8 cellular contexts compared by ENCODE assay signal in genomic region chr17:8382052-8382879, GRCh38. TPM values are rescaled to one million over a fixed set of nuclear protein-coding genes. Genes with fewer than 3 reads are reported as not detected.
DNase-seq lines count a peak whose midpoint lies in the region; ATAC-seq, FAIRE-seq and TF ChIP-seq lines count a peak whose summit lies in the region.

No MANE protein-coding gene starts in this region.

- H3K4me1 Mint-ChIP-seq in activated naive CD4-positive, alpha-beta T cell treated with anti-CD3 and anti-CD28 coated beads, Interleukin-2, amount 10 ng/mL, durations not matched to agents 7 days and 5 days: peaks cover 72% of the 10 kb centered on the region

- H3K27me3 Mint-ChIP-seq in activated naive CD4-positive, alpha-beta T cell treated with anti-CD3 and anti-CD28 coated beads, Interleukin-2, amount 10 ng/mL, durations not matched to agents 7 days and 5 days: no peaks in the 10 kb centered on the region

- H3K27ac ChIP-seq in keratinocyte (ENCODE audit: control insufficient read depth, insufficient read depth, low read length) (peak overlapping the region; percentile 50), thymus (ENCODE audit: low read depth) (peak overlapping the region; percentile 60)

- H3K4me1 ChIP-seq in keratinocyte (ENCODE audit: control insufficient read depth, extremely low read depth, insufficient read depth, low read length) (peaks cover 39% of the 10 kb centered on the region), thymus (ENCODE audit: control insufficient read depth, insufficient read depth, low read length) (peaks cover 18% of the 10 kb centered on the region)

- H3K4me3 Mint-ChIP-seq in activated naive CD4-positive, alpha-beta T cell treated with anti-CD3 and anti-CD28 coated beads, Interleukin-2, amount 10 ng/mL, durations not matched to agents 7 days and 5 days: peak overlapping the region; percentile 87

- peak overlapping the region; percentile 79 for H3K9ac ChIP-seq in keratinocyte (ENCODE audit: control insufficient read depth, extremely low read depth, insufficient read depth, low read length)

- peak overlapping the region; percentile 79 for H3K4me2 ChIP-seq in keratinocyte (ENCODE audit: control insufficient read depth, extremely low read depth, insufficient read depth, low read depth, low read length)

- peaks cover 18% of the 10 kb centered on the region for H4K20me1 ChIP-seq in keratinocyte (ENCODE audit: control insufficient read depth, extremely low read depth, insufficient read depth, low read length)

- dilution Hi-C loops in keratinocyte (cut with MboI; ENCODE audit: extremely low pct_ligation_motif_present, low sequenced_read_pairs): no loop called here

- H3K79me2 ChIP-seq in keratinocyte (ENCODE audit: control insufficient read depth, insufficient read depth, low read length): peaks cover 44% of the 10 kb centered on the region

- peaks cover 23 to 35% of the 10 kb centered on the region in 2 experiments for H3K36me3 ChIP-seq in keratinocyte (ENCODE audit: control insufficient read depth in 2 of 2, extremely low read depth in 1 of 2, insufficient read depth in 2 of 2, low read length in 2 of 2)
- H3K36me3 ChIP-seq in thymus (ENCODE audit: control insufficient read depth, insufficient read depth): peaks cover 31% of the 10 kb centered on the region

- no peaks in the 10 kb centered on the region for H3K27me3 ChIP-seq in keratinocyte (ENCODE audit: control insufficient read depth, extremely low read depth, insufficient read depth, low read length)
- H3K27me3 ChIP-seq in thymus (ENCODE audit: control insufficient read depth, insufficient read depth): no peaks in the 10 kb centered on the region

- H3K9me3 Mint-ChIP-seq in activated naive CD4-positive, alpha-beta T cell treated with anti-CD3 and anti-CD28 coated beads, Interleukin-2, amount 10 ng/mL, durations not matched to agents 7 days and 5 days: no peaks in the 10 kb centered on the region
- no peaks in the 10 kb centered on the region for H3K9me3 Mint-ChIP-seq in activated naive CD4-positive, alpha-beta T cell treated with anti-CD3 and anti-CD28 coated beads, Interleukin-2, amount 50 U/mL, for 72 hours

- FAIRE-seq in keratinocyte (lab: Jason Lieb, UNC): no peak

- CTCF ChIA-PET in activated naive CD4-positive, alpha-beta T cell treated with anti-CD3 and anti-CD28 coated beads, Interleukin-2, amount 10 ng/mL, durations not matched to agents 7 days and 5 days (lab: Charles Lee): interaction anchor here (0.6 to 0.7 kb wide), 2 partner anchors 11 to 28 kb away, joined by 3 read pairs; no protein-coding TSS in a partner anchor

- ATAC-seq in activated naive CD4-positive, alpha-beta T cell treated with anti-CD3 and anti-CD28 coated beads, Interleukin-2, amount 50 U/mL, for 72 hours: no peak
- ATAC-seq in left lobe of liver: no peak

- no peaks in the 10 kb centered on the region for H3K9me3 ChIP-seq in keratinocyte (ENCODE audit: control insufficient read depth, low read depth, low read length)
- no peaks in the 10 kb centered on the region for H3K9me3 ChIP-seq in thymus (ENCODE audit: control insufficient read depth)

- 24% methylated on average over 27 of the region's 27 CpGs for WGBS in thymus

- no peak for TF ChIP-seq CTCF in keratinocyte (optimal IDR thresholded peaks at IDR 0.05 in 1 of 3, IDR thresholded peaks at IDR 0.05 in 1 of 3, conservative IDR thresholded peaks at IDR 0.05 in 1 of 3; ENCODE audit: extremely low read depth in 1 of 3, insufficient read depth in 2 of 3, low read length in 3 of 3)

- H3K9me1 ChIP-seq in keratinocyte (ENCODE audit: control insufficient read depth, extremely low read depth, insufficient read depth, low read length): no peaks in the 10 kb centered on the region

- peaks cover 54% of the 10 kb centered on the region for H3K36me3 Mint-ChIP-seq in activated naive CD4-positive, alpha-beta T cell treated with anti-CD3 and anti-CD28 coated beads, Interleukin-2, amount 10 ng/mL, durations not matched to agents 7 days and 5 days
- peaks cover 49 to 54% of the 10 kb centered on the region in 2 donors for H3K36me3 Mint-ChIP-seq in activated naive CD4-positive, alpha-beta T cell treated with anti-CD3 and anti-CD28 coated beads, Interleukin-2, amount 50 U/mL, for 72 hours

- no peak for DNase-seq in activated naive CD4-positive, alpha-beta T cell treated with anti-CD3 and anti-CD28 coated beads, Interleukin-2, amount 10 ng/mL, durations not matched to agents 7 days and 5 days
- no peak for DNase-seq in activated naive CD4-positive, alpha-beta T cell treated with Interleukin-2 at 50 U/mL for 16 hours
- DNase-seq in activated naive CD4-positive, alpha-beta T cell treated with anti-CD3 and anti-CD28 coated beads, Interleukin-2, amount 50 U/mL, for 72 hours (ENCODE audit: low spot score in 2 of 2): no peak
- DNase-seq in keratinocyte (ENCODE audit: low read depth, low spot score) (no peak), left lobe of liver (ENCODE audit: low spot score) (no peak), occipital lobe (lab: John Stamatoyannopoulos, UW) (no peak)
- DNase-seq in stimulated activated naive CD4-positive, alpha-beta T cell (lab: John Stamatoyannopoulos, UW): no peak

- H3K27ac Mint-ChIP-seq in activated naive CD4-positive, alpha-beta T cell treated with anti-CD3 and anti-CD28 coated beads, Interleukin-2, amount 10 ng/mL, durations not matched to agents 7 days and 5 days: peak overlapping the region; percentile 88
- H3K27ac Mint-ChIP-seq in activated naive CD4-positive, alpha-beta T cell treated with anti-CD3 and anti-CD28 coated beads, Interleukin-2, amount 50 U/mL, for 72 hours: peak overlapping the region; percentile 97 to 100

- peak overlapping the region; percentile 61 to 72 (median 71) for H3K4me3 ChIP-seq in keratinocyte (ENCODE audit: control insufficient read depth in 2 of 3, extremely low read depth in 1 of 3, insufficient read depth in 2 of 3, low read depth in 1 of 3, low read length in 3 of 3)
- H3K4me3 ChIP-seq in thymus (ENCODE audit: low read length): peak overlapping the region; percentile 94

- no peak overlapping the region for H2AFZ ChIP-seq in keratinocyte (ENCODE audit: control insufficient read depth, low read length)

RNA-seq across cellular contexts. Expression of gene RPL26, which starts 0.7 kb away (rescaled TPM):
- 1,000 to 10,000 TPM; 2,907 to 3,757 TPM for total RNA-seq in activated naive CD4-positive, alpha-beta T cell treated with anti-CD3 and anti-CD28 coated beads, Interleukin-2, amount 50 U/mL, for 72 hours
- polyA plus RNA-seq in keratinocyte (4,206 to 5,909 TPM (median 4,505 TPM) in 3 replicates), thymus (6,011 TPM)
- polyA plus RNA-seq in keratinocyte (2011; ENCODE audit: low read depth): 10,583 TPM
- 7,444 and 8,930 TPM in 2 replicates for polyA plus RNA-seq in keratinocyte (2011; cell fraction: cytosol; rRNA removed)
- 1,165 and 1,684 TPM in 2 replicates for polyA plus RNA-seq in keratinocyte (2011; cell fraction: nucleus; rRNA removed)
- polyA plus RNA-seq in keratinocyte (2012; ENCODE audit: low replicate concordance): 3,382 and 6,981 TPM in 2 replicates
- 276 to 2,052 TPM (median 1,323 TPM) in 3 replicates for polyA minus RNA-seq in keratinocyte
- 863 TPM for polyA minus RNA-seq in keratinocyte (2011; cell fraction: cytosol; rRNA and poly(A)+ RNA removed)
- 120 and 225 TPM in 2 replicates for polyA minus RNA-seq in keratinocyte (2011; cell fraction: nucleus; rRNA and poly(A)+ RNA removed)
- total RNA-seq in left lobe of liver (397 TPM), occipital lobe (3,834 TPM)

RNA-seq across cellular contexts. Expression of gene RNF222, which starts 15.4 kb away (rescaled TPM):
- total RNA-seq in activated naive CD4-positive, alpha-beta T cell treated with anti-CD3 and anti-CD28 coated beads, Interleukin-2, amount 50 U/mL, for 72 hours: under 1 TPM; 0.18 to 0.21 TPM
- polyA plus RNA-seq in keratinocyte: 0.18 to 0.46 TPM (median 0.23 TPM) in 3 replicates
- 0.81 TPM for polyA plus RNA-seq in keratinocyte (2011; ENCODE audit: low read depth)
- polyA plus RNA-seq in keratinocyte (2011; cell fraction: cytosol; rRNA removed): 0.16 TPM in 2 replicates
- 0.75 and 0.76 TPM in 2 replicates for polyA plus RNA-seq in keratinocyte (2011; cell fraction: nucleus; rRNA removed)
- polyA plus RNA-seq in keratinocyte (2012; ENCODE audit: low replicate concordance): 0.15 and 6.4 TPM in 2 replicates
- polyA minus RNA-seq in keratinocyte: 0.10 to 0.36 TPM (median 0.16 TPM) in 3 replicates
- polyA minus RNA-seq in keratinocyte (2011; cell fraction: cytosol; rRNA and poly(A)+ RNA removed): not detected
- polyA minus RNA-seq in keratinocyte (2011; cell fraction: nucleus; rRNA and poly(A)+ RNA removed): 0.53 and 0.85 TPM in 2 replicates
- polyA plus RNA-seq in thymus: 0.34 TPM
- not detected for total RNA-seq in left lobe of liver
- total RNA-seq in occipital lobe: not detected

RNA-seq across cellular contexts. Expression of gene ODF4, which starts 42.6 kb away (rescaled TPM):
- not detected for total RNA-seq in activated naive CD4-positive, alpha-beta T cell treated with anti-CD3 and anti-CD28 coated beads, Interleukin-2, amount 50 U/mL, for 72 hours
- polyA plus RNA-seq in keratinocyte: not detected in 3 replicates
- not detected for polyA plus RNA-seq in keratinocyte (2011; ENCODE audit: low read depth)
- not detected in 2 replicates for polyA plus RNA-seq in keratinocyte (2011; cell fraction: cytosol; rRNA removed)
- polyA plus RNA-seq in keratinocyte (2011; cell fraction: nucleus; rRNA removed): not detected in 2 replicates
- polyA plus RNA-seq in keratinocyte (2012; ENCODE audit: low replicate concordance): not detected in 2 replicates
- polyA minus RNA-seq in keratinocyte: not detected in 3 replicates
- not detected for polyA minus RNA-seq in keratinocyte (2011; cell fraction: cytosol; rRNA and poly(A)+ RNA removed)
- not detected in 2 replicates for polyA minus RNA-seq in keratinocyte (2011; cell fraction: nucleus; rRNA and poly(A)+ RNA removed)
- 0.05 TPM for polyA plus RNA-seq in thymus
- not detected for total RNA-seq in left lobe of liver
- not detected for total RNA-seq in occipital lobe

RNA-seq across cellular contexts. Expression of gene NDEL1, which starts 53.4 kb away (rescaled TPM):
- 10 to 100 TPM; 68.1 to 72.4 TPM for total RNA-seq in activated naive CD4-positive, alpha-beta T cell treated with anti-CD3 and anti-CD28 coated beads, Interleukin-2, amount 50 U/mL, for 72 hours
- polyA plus RNA-seq in keratinocyte (65.4 to 77.4 TPM (median 76.8 TPM) in 3 replicates), thymus (24.4 TPM)
- polyA plus RNA-seq in keratinocyte (2011; ENCODE audit: low read depth): 313 TPM
- 61.4 and 64.7 TPM in 2 replicates for polyA plus RNA-seq in keratinocyte (2011; cell fraction: cytosol; rRNA removed)
- 129 and 132 TPM in 2 replicates for polyA plus RNA-seq in keratinocyte (2011; cell fraction: nucleus; rRNA removed)
- 43.8 and 92.3 TPM in 2 replicates for polyA plus RNA-seq in keratinocyte (2012; ENCODE audit: low replicate concordance)
- polyA minus RNA-seq in keratinocyte: 38.4 to 62.2 TPM (median 58.5 TPM) in 3 replicates
- polyA minus RNA-seq in keratinocyte (2011; cell fraction: cytosol; rRNA and poly(A)+ RNA removed): 41.4 TPM
- polyA minus RNA-seq in keratinocyte (2011; cell fraction: nucleus; rRNA and poly(A)+ RNA removed): 57.6 and 98.0 TPM in 2 replicates
- total RNA-seq in left lobe of liver (37.5 TPM), occipital lobe (47.7 TPM)
